ENCODE assay signal across 8 cellular contexts in the genomic region with DNA sequence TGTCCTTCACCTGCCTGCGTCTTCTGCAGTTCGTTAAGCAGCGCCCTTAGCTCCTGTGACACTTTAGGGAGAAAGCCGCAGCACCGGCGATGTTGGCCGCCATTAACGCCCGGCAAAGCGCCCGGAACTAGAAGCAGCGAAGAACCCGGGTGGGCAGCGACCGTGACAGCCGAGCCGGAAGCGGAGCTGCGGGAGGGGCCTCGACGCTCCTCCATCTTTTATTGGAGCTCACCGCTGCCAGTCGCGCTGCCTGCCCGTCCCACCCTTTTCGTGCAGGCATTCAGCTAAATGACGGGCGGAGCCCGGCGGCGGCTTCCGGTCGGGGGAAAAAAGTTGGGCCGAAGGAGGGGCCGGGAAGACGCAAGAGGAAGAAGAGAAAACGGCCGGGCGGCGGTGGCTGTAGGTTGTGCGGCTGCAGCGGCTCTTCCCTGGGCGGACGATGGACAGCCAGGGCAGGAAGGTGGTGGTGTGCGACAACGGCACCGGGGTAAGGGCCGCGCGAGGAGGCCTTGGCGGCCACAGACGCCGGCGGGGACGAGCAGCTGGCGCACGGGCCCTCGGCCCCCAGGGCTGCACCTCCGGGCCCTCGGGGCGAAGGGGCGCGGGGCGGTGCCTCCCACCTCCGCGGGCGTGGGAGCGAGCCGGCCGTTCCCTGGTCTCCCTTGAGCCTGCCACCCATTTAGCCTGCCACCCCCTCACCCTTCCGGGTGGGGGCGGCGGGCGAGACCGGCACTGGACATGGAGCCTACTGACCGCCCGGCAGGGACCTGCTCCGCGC. TPM values are rescaled to one million over a fixed set of nuclear protein-coding genes. Genes with fewer than 3 reads are reported as not detected.
DNase-seq lines count a peak whose midpoint lies in the region; ATAC-seq and TF ChIP-seq lines count a peak whose summit lies in the region.

A gene (plus strand): TSS at position 361 of the 778 bp plus-strand sequence. CDS start 79 bp downstream, at position 440.

- CTCF ChIA-PET in activated CD4-positive, alpha-beta T cell treated with anti-CD3 and anti-CD28 coated beads for 36 hours (lab: Charles Lee): interaction anchor here (0.6 to 2.0 kb wide), 12 partner anchors 8 to 347 kb away, joined by 3 to 7 read pairs (median 4); a partner anchor contains a TSS

- peak; percentile 99 for DNase-seq in Ammon's horn (ENCODE audit: low spot score)
- DNase-seq in GM19238 (ENCODE audit: insufficient read length, low spot score): peak; percentile 73
- peak; percentile 78 to 92 for DNase-seq in NCI-H524 (lab: John Stamatoyannopoulos, UW)
- DNase-seq in activated CD4-positive, alpha-beta T cell treated with anti-CD3 and anti-CD28 coated beads for 36 hours: peak; percentile 97
- peak; percentile 98 for DNase-seq in choroid plexus epithelial cell (ENCODE audit: low read depth)
- DNase-seq in kidney glomerular epithelial cell (lab: John Stamatoyannopoulos, UW): peak; percentile 91
- peak; percentile 80 to 81 for DNase-seq in stimulated activated CD4-positive, alpha-beta T cell treated with anti-CD3 and anti-CD28 coated beads, Interleukin-1b, Interleukin-23, amount 100 ng/mL, for 1 hour (ENCODE audit: low read depth in 2 of 2)

- no peak for TF ChIP-seq CTCF in choroid plexus epithelial cell (conservative IDR thresholded peaks at IDR 0.05; ENCODE audit: low read depth, low read length)

- H3K36me3 Mint-ChIP-seq in activated CD4-positive, alpha-beta T cell treated with anti-CD3 and anti-CD28 coated beads for 36 hours (ENCODE audit: low read depth): peaks cover 25% of the 10 kb centered on the region

- peaks cover 30% of the 10 kb centered on the region for H3K4me1 Mint-ChIP-seq in activated CD4-positive, alpha-beta T cell treated with anti-CD3 and anti-CD28 coated beads for 36 hours

- intact Hi-C loops in activated CD4-positive, alpha-beta T cell treated with anti-CD3 and anti-CD28 coated beads for 36 hours (cut with DNase I, micrococcal nuclease): loop anchor here (1.0 to 5.0 kb wide), 15 partner anchors 73 to 1385 kb away; a partner anchor contains a TSS

- POLR2A ChIA-PET in activated CD4-positive, alpha-beta T cell treated with anti-CD3 and anti-CD28 coated beads for 36 hours (lab: Charles Lee): interaction anchor here (0.6 to 1.3 kb wide), 9 partner anchors 92 to 477 kb away, joined by 3 to 13 read pairs (median 5); a partner anchor contains a TSS

- peak; percentile 88 for ATAC-seq in HG03442 (IDR thresholded peaks at IDR 0.05; ENCODE audit: unreplicated experiment)
- ATAC-seq in activated CD4-positive, alpha-beta T cell treated with anti-CD3 and anti-CD28 coated beads for 36 hours: peak; percentile 96

- no peaks in the 10 kb centered on the region for H3K27me3 Mint-ChIP-seq in activated CD4-positive, alpha-beta T cell treated with anti-CD3 and anti-CD28 coated beads for 36 hours

- no peaks in the 10 kb centered on the region for H3K9me3 Mint-ChIP-seq in activated CD4-positive, alpha-beta T cell treated with anti-CD3 and anti-CD28 coated beads for 36 hours (ENCODE audit: low read depth)

- H3K4me3 Mint-ChIP-seq in activated CD4-positive, alpha-beta T cell treated with anti-CD3 and anti-CD28 coated beads for 36 hours: peak within 1 kb of the TSS; percentile 95

- H3K27ac Mint-ChIP-seq in activated CD4-positive, alpha-beta T cell treated with anti-CD3 and anti-CD28 coated beads for 36 hours: peak within 1 kb of the TSS; percentile 98

- H3K4me3 ChIP-seq in choroid plexus epithelial cell (ENCODE audit: low read depth, low read length): peak within 1 kb of the TSS; percentile 98

RNA-seq across cellular contexts. Expression of the gene that starts here (rescaled TPM):
- 100 to 1,000 TPM; 326 to 388 TPM for total RNA-seq in activated CD4-positive, alpha-beta T cell treated with anti-CD3 and anti-CD28 coated beads for 36 hours

Comparison
In these comparisons a context has a peak if more than half of its experiments do, and no peak if none do; other contexts are left out.
1. Peak in every context shown above with its lines: DNase-seq, ATAC-seq and H3K4me3 ChIP-seq.